ENCODE assay signal across 25 cellular contexts in genomic region chr2:37425408-37425807, GRCh38.
"Had no signal": no experiment of that assay in that cellular context is flagged by ENCODE, and none has a peak within 500 bp of the region (broad histone marks: within the 10 kb centered on the region; RNA-seq: fewer than 3 reads in every experiment).

No MANE protein-coding gene starts in this region.

- H3K4me2 ChIP-seq: hepatocyte, smooth muscle cell had no signal

- H3K9me3 Mint-ChIP-seq: immature natural killer cell; natural killer cell treated with Interleukin-12 subunit alpha and Interleukin-12 subunit beta and Interleukin-15 and Interleukin-18, amount 100 ng/mL, for 72 hours had no signal

- H3K27me3 ChIP-seq: hepatocyte, ovary, right lobe of liver, tibial nerve, upper lobe of left lung, vagina had no signal

- H3K4me3 Mint-ChIP-seq: immature natural killer cell; naive thymus-derived CD4-positive, alpha-beta T cell; natural killer cell treated with Interleukin-12 subunit alpha and Interleukin-12 subunit beta and Interleukin-15 and Interleukin-18, amount 100 ng/mL, for 72 hours; stimulated activated memory B cell treated with anti-CD40 and anti-IgM and Interleukin-4, amounts not matched to agents 10 μg/mL and 1 μg/mL and 100 μg/mL, for 72 hours; stimulated activated naive CD8-positive, alpha-beta T cell treated with anti-CD3 and anti-CD28 coated beads, Interleukin-15, amount 100 ng/mL, for 72 hours had no signal

- H3K36me3 ChIP-seq: ovary, right lobe of liver, tibial nerve, upper lobe of left lung, vagina had no signal

- H3K4me1 Mint-ChIP-seq: immature natural killer cell; stimulated activated memory B cell treated with anti-CD40 and anti-IgM and Interleukin-4, amounts not matched to agents 10 μg/mL and 1 μg/mL and 100 μg/mL, for 72 hours; stimulated activated naive CD8-positive, alpha-beta T cell treated with anti-CD3 and anti-CD28 coated beads, Interleukin-15, amount 100 ng/mL, for 72 hours had no signal

- H3K27ac Mint-ChIP-seq: immature natural killer cell; naive thymus-derived CD4-positive, alpha-beta T cell; natural killer cell treated with Interleukin-12 subunit alpha and Interleukin-12 subunit beta and Interleukin-15 and Interleukin-18, amount 100 ng/mL, for 72 hours; progenitor cell of endocrine pancreas; stimulated activated memory B cell treated with anti-CD40 and anti-IgM and Interleukin-4, amounts not matched to agents 10 μg/mL and 1 μg/mL and 100 μg/mL, for 72 hours; stimulated activated naive CD8-positive, alpha-beta T cell treated with anti-CD3 and anti-CD28 coated beads, Interleukin-15, amount 100 ng/mL, for 72 hours had no signal

- H3K4me3 ChIP-seq: hepatocyte, lung, mucosa of descending colon, ovary, right lobe of liver, smooth muscle cell, tibial nerve, upper lobe of left lung, vagina had no signal

- H3K27ac ChIP-seq: hepatocyte, ovary, right lobe of liver, tibial nerve, upper lobe of left lung, vagina had no signal

- H3K27me3 Mint-ChIP-seq: progenitor cell of endocrine pancreas; stimulated activated memory B cell treated with anti-CD40 and anti-IgM and Interleukin-4, amounts not matched to agents 10 μg/mL and 1 μg/mL and 100 μg/mL, for 72 hours; stimulated activated naive CD8-positive, alpha-beta T cell treated with anti-CD3 and anti-CD28 coated beads, Interleukin-15, amount 100 ng/mL, for 72 hours had no signal

- H3K36me3 Mint-ChIP-seq: immature natural killer cell; natural killer cell treated with Interleukin-12 subunit alpha and Interleukin-12 subunit beta and Interleukin-15 and Interleukin-18, amount 100 ng/mL, for 72 hours; stimulated activated memory B cell treated with anti-CD40 and anti-IgM and Interleukin-4, amounts not matched to agents 10 μg/mL and 1 μg/mL and 100 μg/mL, for 72 hours had no signal

- H3K4me1 ChIP-seq: right lobe of liver, tibial nerve, upper lobe of left lung, vagina had no signal

- DNase-seq: head of caudate nucleus; immature natural killer cell; kidney; midbrain; mucosa of descending colon; naive thymus-derived CD4-positive, alpha-beta T cell; ovary; retina; right lobe of liver; stimulated activated CD4-positive, alpha-beta T cell treated with anti-CD3 and anti-CD28 coated beads, Interleukin-1b, Interleukin-23, amount 100 ng/mL, for 48 hours; stimulated activated CD4-positive, alpha-beta T cell treated with anti-CD3 and anti-CD28 coated beads, Interleukin-2, amount 100 ng/mL, for 48 hours; stimulated activated CD4-positive, alpha-beta T cell treated with anti-CD3 and anti-CD28 coated beads, Interleukin-4, amount 100 ng/mL, for 4 hours; stimulated activated CD8-positive, alpha-beta memory T cell treated with anti-CD3 and anti-CD28 coated beads, Interleukin-4, amount 100 ng/mL, for 48 hours; stimulated activated naive CD4-positive, alpha-beta T cell treated with Interleukin-2 at 50 U/mL for 16 hours; stimulated activated naive CD8-positive, alpha-beta T cell treated with anti-CD3 and anti-CD28 coated beads, Interleukin-15, amount 100 ng/mL, for 72 hours; substantia nigra; upper lobe of left lung had no signal

- H3K79me2 ChIP-seq: hepatocyte had no signal

- ATAC-seq: mucosa of descending colon; naive thymus-derived CD4-positive, alpha-beta T cell; natural killer cell treated with Interleukin-12 subunit alpha and Interleukin-12 subunit beta and Interleukin-15 and Interleukin-18, amount 100 ng/mL, for 72 hours; right lobe of liver; stimulated activated memory B cell treated with anti-CD40 and anti-IgM and Interleukin-4, amounts not matched to agents 10 μg/mL and 1 μg/mL and 100 μg/mL, for 72 hours; stimulated activated naive CD8-positive, alpha-beta T cell treated with anti-CD3 and anti-CD28 coated beads, Interleukin-15, amount 100 ng/mL, for 72 hours had no signal

- H3K9me3 ChIP-seq: mucosa of descending colon, ovary, right lobe of liver, tibial nerve, upper lobe of left lung, vagina had no signal

- H2AFZ ChIP-seq: hepatocyte had no signal
